In the genomic region with DNA sequence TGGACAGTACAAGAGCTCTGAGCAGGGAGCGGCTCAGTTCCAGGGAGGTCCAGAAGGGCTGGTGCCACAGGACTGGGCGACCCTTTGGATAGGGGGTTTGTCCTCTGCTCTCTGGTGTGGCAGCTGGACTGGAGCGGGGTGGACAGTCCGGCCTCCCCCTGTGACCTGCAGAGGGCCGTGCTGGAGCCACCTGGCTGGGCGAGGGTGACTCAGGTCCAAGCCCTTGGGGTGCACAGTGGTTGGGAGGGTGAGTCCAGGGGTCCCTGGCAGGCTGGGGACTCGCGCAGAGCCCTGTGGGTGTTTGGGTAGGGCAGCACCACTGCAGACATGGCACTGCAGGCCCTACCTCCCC, we compare ENCODE assay signal across 15 cellular contexts. TPM values are rescaled to one million over a fixed set of nuclear protein-coding genes. Genes with fewer than 3 reads are reported as not detected.
A peak's percentile ranks its signal among the peaks of the same experiment; 100 is the strongest.
DNase-seq lines count a peak whose midpoint lies in the region; ATAC-seq and TF ChIP-seq lines count a peak whose summit lies in the region.
"Had no signal": no experiment of that assay in that cellular context is flagged by ENCODE, and none has a peak within 500 bp of the region (broad histone marks: within the 10 kb centered on the region; RNA-seq: fewer than 3 reads in every experiment).

No MANE protein-coding gene starts in this region.

- DNase-seq in H7, result peak; percentile 49
- no peak for DNase-seq in ascending aorta (ENCODE audit: low spot score in 2 of 2)
- no peak for DNase-seq in right cardiac atrium
- no peak for DNase-seq in stomach
- DNase-seq in NCI-H187 (lab: John Stamatoyannopoulos, UW), result no peak
- DNase-seq in activated T-cell treated with anti-CD3 and anti-CD28 coated beads, Interleukin-2, amount 50 U/mL, for 1 hour, result no peak
- no peak for DNase-seq in epidermal melanocyte (ENCODE audit: insufficient read length, low spot score)
- DNase-seq: activated CD8-positive, alpha-beta memory T cell treated with anti-CD3 and anti-CD28 coated beads for 24 hours; central memory CD4-positive, alpha-beta T cell; erythroblast; NCI-H2081 treated with DMSO at 0.1 percent for 48 hours; NK-92 treated with Interleukin-12 subunit alpha and Interleukin-12 subunit beta, amount 100 ng/mL, for 24 hours had no signal

- H3K36me3 ChIP-seq in H7 (replicated peaks; ENCODE audit: control insufficient read depth, insufficient read depth, low read length), result no peaks in the 10 kb centered on the region
- H3K36me3 ChIP-seq in ascending aorta, result no peaks in the 10 kb centered on the region
- peaks cover 0 to 8% (median 2%) of the 10 kb centered on the region in 4 donors for H3K36me3 ChIP-seq in stomach

- no peak for TF ChIP-seq CTCF in ascending aorta (IDR thresholded peaks at IDR 0.05)
- no peak for TF ChIP-seq CTCF in stomach (IDR thresholded peaks at IDR 0.05)

- H3K9me3 ChIP-seq in ascending aorta (no peaks in the 10 kb centered on the region), right cardiac atrium (ENCODE audit: control insufficient read depth, low read length) (no peaks in the 10 kb centered on the region), stomach (no peaks in the 10 kb centered on the region)

- H3K27me3 ChIP-seq in H7 (ENCODE audit: control insufficient read depth, insufficient read depth, low read length), result no peaks in the 10 kb centered on the region
- no peaks in the 10 kb centered on the region for H3K27me3 ChIP-seq in ascending aorta
- H3K27me3 ChIP-seq in right cardiac atrium (ENCODE audit: control insufficient read depth, insufficient read depth), result no peaks in the 10 kb centered on the region
- no peaks in the 10 kb centered on the region for H3K27me3 ChIP-seq in stomach

- intact Hi-C loops in ascending aorta (cut with DNase I) (no loop called here), right cardiac atrium (cut with DNase I) (no loop called here), stomach (cut with DNase I; ENCODE audit: low total_unique reads) (no loop called here)

- H3K4me3 ChIP-seq in H7 (ENCODE audit: insufficient read depth, low read depth, low read length) (no peak overlapping the region), ascending aorta (peak overlapping the region in 1 of 2 donors; percentile 17), right cardiac atrium (ENCODE audit: low read length) (no peak overlapping the region), stomach (no peak overlapping the region)

- TF ChIP-seq EP300 in stomach (IDR thresholded peaks at IDR 0.05), result no peak

- H3K27ac ChIP-seq in ascending aorta, result peak overlapping the region; percentile 44 to 70
- H3K27ac ChIP-seq in right cardiac atrium (ENCODE audit: low read length), result peak overlapping the region; percentile 64
- peak overlapping the region in 4 of 5 donors; percentile 24 to 90 (median 70) for H3K27ac ChIP-seq in stomach

- ATAC-seq in right cardiac atrium, result peak in 1 of 2 donors; percentile 0
- no peak for ATAC-seq in HG02759 (IDR thresholded peaks at IDR 0.05; ENCODE audit: unreplicated experiment)

- 68% methylated on average over 8 of the region's 8 CpGs for WGBS in right cardiac atrium
- 66 to 87% (median 82%) methylated on average over 6 to 8 of the region's 8 CpGs; no CpG with 5 or more reads in 1 of the 5 donors for WGBS in stomach, 5 donors

- H3K4me1 ChIP-seq in ascending aorta (peaks cover 19 to 26% of the 10 kb centered on the region in 2 donors), right cardiac atrium (ENCODE audit: control insufficient read depth, insufficient read depth, low read length) (peaks cover 18% of the 10 kb centered on the region), stomach (peaks cover 37 to 96% (median 79%) of the 10 kb centered on the region in 4 donors)

- TF ChIP-seq POLR2A in stomach (IDR thresholded peaks at IDR 0.05), result no peak

RNA-seq across cellular contexts. Expression of gene SSBP4, which starts 7.2 kb away (rescaled TPM):
- 91.1 and 134 TPM in 2 replicates for total RNA-seq in H7 (2014; rRNA removed; shearing (Covaris generic))
- total RNA-seq in ascending aorta (233 TPM), right cardiac atrium (10 to 100 TPM; 32.7 to 40.0 (median 37.8) TPM), stomach (100 to 1,000 TPM in 1 of 5 donors, 10 to 100 TPM in 4; 22.8 to 253 (median 39.7) TPM)
- polyA plus RNA-seq in right cardiac atrium (36.2 TPM), stomach (10 to 100 TPM; 49.9 to 77.6 (median 54.4) TPM)

RNA-seq across cellular contexts. Expression of gene ISYNA1, which starts 11.5 kb away (rescaled TPM):
- total RNA-seq in H7 (2014; rRNA removed; shearing (Covaris generic)), result 183 and 212 TPM in 2 replicates
- total RNA-seq in ascending aorta (93.1 TPM), right cardiac atrium (10 to 100 TPM; 36.9 to 55.4 (median 45.3) TPM), stomach (10 to 100 TPM in 4 of 5 donors, 1 to 10 TPM in 1; 7.8 to 47.3 (median 15.8) TPM)
- polyA plus RNA-seq in right cardiac atrium (50.7 TPM), stomach (10 to 100 TPM in 2 of 3 donors, 1 to 10 TPM in 1; 9.5 to 39.7 (median 15.0) TPM)

RNA-seq across cellular contexts. Expression of gene LRRC25, which starts 29.0 kb away (rescaled TPM):
- 0.76 TPM in 1 of 2 replicates, not detected in the other for total RNA-seq in H7 (2014; rRNA removed; shearing (Covaris generic))
- total RNA-seq in ascending aorta (6.9 TPM), right cardiac atrium (1 to 10 TPM; 3.1 to 4.3 (median 3.7) TPM), stomach (10 to 100 TPM in 1 of 5 donors, 1 to 10 TPM in 2, not detected in 2; 2.9 to 11.2 (median 7.2) TPM)
- polyA plus RNA-seq in right cardiac atrium (1.5 TPM), stomach (1 to 10 TPM in 2 of 3 donors, under 1 TPM in 1; 0.98 to 2.4 (median 1.7) TPM)
- total RNA-seq: lung microvascular endothelial cell, SK-MEL-5 had no signal

RNA-seq across cellular contexts. Expression of gene GDF15, which starts 40.4 kb away (rescaled TPM):
- total RNA-seq in H7 (2014; rRNA removed; shearing (Covaris generic)), result 0.30 and 1.4 TPM in 2 replicates
- 8.5 TPM for total RNA-seq in ascending aorta
- under 1 TPM in 3 of 4 donors, not detected in 1; 0.50 to 0.60 (median 0.53) TPM for total RNA-seq in right cardiac atrium
- polyA plus RNA-seq in right cardiac atrium, result 0.25 TPM
- total RNA-seq in stomach, result 100 to 1,000 TPM in 1 of 5 donors, 10 to 100 TPM in 4; 17.3 to 102 (median 46.9) TPM
- 100 to 1,000 TPM in 1 of 3 donors, 10 to 100 TPM in 2; 14.2 to 134 (median 44.5) TPM for polyA plus RNA-seq in stomach
